ENCODE assay signal across 34 cellular contexts in genomic region chr4:734951-735350, GRCh38. TPM values are rescaled to one million over a fixed set of nuclear protein-coding genes. Genes with fewer than 3 reads are reported as not detected.
"Had no signal": no experiment of that assay in that cellular context is flagged by ENCODE, and none has a peak within 500 bp of the region (broad histone marks: within the 10 kb centered on the region; RNA-seq: fewer than 3 reads in every experiment).

No MANE protein-coding gene starts in this region.

- ATAC-seq: activated CD8-positive, alpha-beta T cell treated with anti-CD3 and anti-CD28 coated beads for 36 hours; activated naive CD4-positive, alpha-beta T cell treated with anti-CD3 and anti-CD28 coated beads, Interleukin-2, amount 50 U/mL, for 72 hours; activated T-cell treated with anti-CD3 and anti-CD28 coated beads, Interleukin-2, amount 50 U/mL, for 4 hours; activated T-cell treated with anti-CD3 and anti-CD28 coated beads, Interleukin-2, amount 50 U/mL, for 72 hours; activated T-helper 17 cell treated with anti-CD3 and anti-CD28 coated beads, Interleukin-2, amount 50 U/mL, for 72 hours had no signal

- H3K4me3 ChIP-seq: adrenal gland, cardiac muscle cell had no signal

- H3K27ac ChIP-seq: adrenal gland, cardiac muscle cell, VCaP had no signal

- H3K4me1 ChIP-seq: adrenal gland had no signal

- FAIRE-seq: astrocyte, bronchial epithelial cell, TTC549 had no signal

- DNase-seq: activated B cell treated with CpG ODN at 0.5 μM for 24 hours; activated CD4-positive, alpha-beta memory T cell treated with anti-CD3 and anti-CD28 coated beads for 36 hours; activated CD4-positive, alpha-beta T cell treated with anti-CD3 and anti-CD28 coated beads for 4 hours; activated CD4-positive, alpha-beta T cell treated with anti-CD3 and anti-CD28 coated beads, Interleukin-2, amount 10 ng/mL, durations not matched to agents 24 days and 14 days; activated CD4-positive, alpha-beta T cell treated with anti-CD3 and anti-CD28 coated beads, Interleukin-2, amount 50 U/mL, for 1 hour; activated CD4-positive, alpha-beta T cell treated with anti-CD3 and anti-CD28 coated beads, Interleukin-2, amount 50 U/mL, for 4 hours; activated CD4-positive, CD25-positive, alpha-beta regulatory T cell treated with anti-CD3 and anti-CD28 coated beads, Interleukin-2, amount 50 U/mL, for 72 hours; activated CD8-positive, alpha-beta memory T cell treated with anti-CD3 and anti-CD28 coated beads, Interleukin-2, amount 50 U/mL, for 4 hours; activated CD8-positive, alpha-beta T cell treated with anti-CD3 and anti-CD28 coated beads for 36 hours; activated effector memory CD4-positive, alpha-beta T cell treated with anti-CD3 and anti-CD28 coated beads, Interleukin-2, amount 50 U/mL, for 16 hours; activated gamma-delta T cell treated with Interleukin-2 at 50 U/mL for 16 hours; activated naive CD4-positive, alpha-beta T cell; activated naive CD4-positive, alpha-beta T cell treated with anti-CD3 and anti-CD28 coated beads for 36 hours; activated naive CD4-positive, alpha-beta T cell treated with anti-CD3 and anti-CD28 coated beads, Interleukin-2, amount 50 U/mL, for 16 hours; activated naive CD8-positive, alpha-beta T cell treated with anti-CD3 and anti-CD28 coated beads for 36 hours; activated T-cell treated with anti-CD3 and anti-CD28 coated beads for 4 hours; activated T-cell treated with anti-CD3 and anti-CD28 coated beads, Interleukin-2, amount 50 U/mL, for 1 hour; activated T-cell treated with anti-CD3 and anti-CD28 coated beads, Interleukin-2, amount 50 U/mL, for 4 hours; activated T-cell treated with anti-CD3 and anti-CD28 coated beads, Interleukin-2, amount 50 U/mL, for 72 hours; adrenal gland; amniotic stem cell; aorta; caudate nucleus; cerebellar nuclear complex; T-helper 1 cell; T-helper 2 cell; T-helper 9 cell had no signal

- H3K9me3 ChIP-seq: adrenal gland had no signal

- H3K27me3 ChIP-seq: adrenal gland, cardiac muscle cell had no signal

RNA-seq across cellular contexts. Expression of gene SLC49A3, which starts 46.0 kb away (rescaled TPM):
- total RNA-seq: activated naive CD4-positive, alpha-beta T cell treated with anti-CD3 and anti-CD28 coated beads for 36 hours had no signal
